Comparison of ENCODE assay signal across 14 cellular contexts in the genomic region with DNA sequence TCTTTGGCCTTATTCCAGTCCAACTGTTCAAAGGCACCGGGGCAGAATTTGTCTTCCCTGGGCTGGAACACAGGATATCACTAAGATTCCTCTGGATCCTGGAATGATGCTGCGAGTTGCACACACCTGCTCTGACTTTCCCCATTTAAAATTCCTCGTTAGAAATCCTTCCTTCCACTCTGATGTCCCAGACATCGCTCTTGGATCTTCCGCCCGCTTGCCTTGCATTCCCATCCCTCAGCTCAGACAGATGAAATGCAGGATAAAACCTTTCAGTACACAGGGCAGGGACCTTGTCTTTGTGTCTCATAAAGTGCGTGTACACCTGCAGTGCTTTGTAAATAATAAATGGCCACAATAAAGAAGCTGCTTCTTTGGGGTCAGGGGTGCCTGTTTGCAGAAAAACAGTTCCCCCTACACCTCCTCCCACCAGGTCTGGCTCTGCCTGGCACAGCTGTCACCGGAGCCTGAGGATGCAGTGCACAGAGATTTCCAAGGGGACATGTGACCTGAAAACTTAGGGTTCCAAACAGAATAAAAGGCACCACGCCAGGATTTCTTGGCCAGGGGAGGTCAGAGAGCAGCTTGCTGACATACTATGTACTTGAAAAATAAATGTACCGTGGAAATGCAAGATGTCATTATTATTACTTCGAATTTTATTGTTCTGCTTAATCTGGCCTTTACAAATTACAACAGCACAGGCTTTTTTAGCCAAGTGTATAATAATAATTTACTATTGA.
DNase-seq lines count a peak whose midpoint lies in the region; ATAC-seq lines count a peak whose summit lies in the region.
"Had no signal": no experiment of that assay in that cellular context is flagged by ENCODE, and none has a peak within 500 bp of the region (broad histone marks: within the 10 kb centered on the region; RNA-seq: fewer than 3 reads in every experiment).

No MANE protein-coding gene starts in this region.

- DNase-seq in DMS79 (lab: John Stamatoyannopoulos, UW): peak; percentile 45
- DNase-seq in NCI-H1092 (lab: John Stamatoyannopoulos, UW): peak; percentile 10
- peak; percentile 88 for DNase-seq in NCI-H2227 (lab: John Stamatoyannopoulos, UW; ENCODE audit: unreplicated experiment)
- peak; percentile 90 for DNase-seq in cerebellar cortex (ENCODE audit: low spot score)
- DNase-seq in activated effector memory CD4-positive, alpha-beta T cell treated with anti-CD3 and anti-CD28 coated beads, Interleukin-2, amount 50 U/mL, for 16 hours: no peak
- DNase-seq in stimulated activated CD4-positive, alpha-beta T cell treated with anti-CD3 and anti-CD28 coated beads, Interleukin-2, amount 100 ng/mL, for 24 hours: no peak
- DNase-seq in stimulated activated CD4-positive, alpha-beta T cell treated with anti-CD3 and anti-CD28 coated beads, Interleukin-15, amount 100 ng/mL, for 24 hours: no peak
- DNase-seq: CD8-positive, alpha-beta memory T cell; KG1; MV-4-11; NCI-H1436 treated with DMSO at 0.1 percent for 48 hours; NCI-H2081; NCI-H345 had no signal

- no peak for ATAC-seq in GM21381 (IDR thresholded peaks at IDR 0.05; ENCODE audit: unreplicated experiment)

Comparison
In these comparisons a context has a peak if more than half of its experiments do, and no peak if none do; other contexts are left out.
1. DNase-seq: peak in DMS79 (single experiment), NCI-H1092 (single experiment), NCI-H2227 (single experiment) and cerebellar cortex (single experiment); none in activated effector memory CD4-positive, alpha-beta T cell treated with anti-CD3 and anti-CD28 coated beads, Interleukin-2, amount 50 U/mL, for 16 hours (single experiment), stimulated activated CD4-positive, alpha-beta T cell treated with anti-CD3 and anti-CD28 coated beads, Interleukin-2, amount 100 ng/mL, for 24 hours (0 of 2) and stimulated activated CD4-positive, alpha-beta T cell treated with anti-CD3 and anti-CD28 coated beads, Interleukin-15, amount 100 ng/mL, for 24 hours (single experiment).